In genomic region chr17:16987830-16988601, GRCh38 we compare ENCODE assay signal across 2 cellular contexts.
TF ChIP-seq lines count a peak whose summit lies in the region.

No MANE protein-coding gene starts in this region.

TF ChIP-seq in K562, 482 proteins besides CTCF, POLR2A, EP300 and RAD21:
- TF ChIP-seq SPI1 (IDR thresholded peaks at IDR 0.05; ENCODE audit: borderline replicate concordance, low read depth, low read length) (0 out of 2 replicates have a peak, but pooled peaks have one; percentile 22), KDM1A (IDR thresholded peaks at IDR 0.05) (no peak), KLF13 (tag; IDR thresholded peaks at IDR 0.05; ENCODE audit: borderline replicate concordance, low read depth) (no peak)
TF ChIP-seq in K562: peak in this region for 1.

TF ChIP-seq in HepG2, 621 proteins besides CTCF, POLR2A, EP300 and RAD21:
- TF ChIP-seq KLF9 (CRISPR knock-in tag; IDR thresholded peaks at IDR 0.05; ENCODE audit: low read depth): no peak
- TF ChIP-seq ZNF652 (CRISPR knock-in tag; IDR thresholded peaks at IDR 0.05; ENCODE audit: borderline replicate concordance, low read depth): no peak
- no peak for TF ChIP-seq CREBL2 (CRISPR knock-in tag; IDR thresholded peaks at IDR 0.05; ENCODE audit: borderline replicate concordance)
- TF ChIP-seq CCDC6 (CRISPR knock-in tag; IDR thresholded peaks at IDR 0.05): no peak
- TF ChIP-seq, protein P1, sequence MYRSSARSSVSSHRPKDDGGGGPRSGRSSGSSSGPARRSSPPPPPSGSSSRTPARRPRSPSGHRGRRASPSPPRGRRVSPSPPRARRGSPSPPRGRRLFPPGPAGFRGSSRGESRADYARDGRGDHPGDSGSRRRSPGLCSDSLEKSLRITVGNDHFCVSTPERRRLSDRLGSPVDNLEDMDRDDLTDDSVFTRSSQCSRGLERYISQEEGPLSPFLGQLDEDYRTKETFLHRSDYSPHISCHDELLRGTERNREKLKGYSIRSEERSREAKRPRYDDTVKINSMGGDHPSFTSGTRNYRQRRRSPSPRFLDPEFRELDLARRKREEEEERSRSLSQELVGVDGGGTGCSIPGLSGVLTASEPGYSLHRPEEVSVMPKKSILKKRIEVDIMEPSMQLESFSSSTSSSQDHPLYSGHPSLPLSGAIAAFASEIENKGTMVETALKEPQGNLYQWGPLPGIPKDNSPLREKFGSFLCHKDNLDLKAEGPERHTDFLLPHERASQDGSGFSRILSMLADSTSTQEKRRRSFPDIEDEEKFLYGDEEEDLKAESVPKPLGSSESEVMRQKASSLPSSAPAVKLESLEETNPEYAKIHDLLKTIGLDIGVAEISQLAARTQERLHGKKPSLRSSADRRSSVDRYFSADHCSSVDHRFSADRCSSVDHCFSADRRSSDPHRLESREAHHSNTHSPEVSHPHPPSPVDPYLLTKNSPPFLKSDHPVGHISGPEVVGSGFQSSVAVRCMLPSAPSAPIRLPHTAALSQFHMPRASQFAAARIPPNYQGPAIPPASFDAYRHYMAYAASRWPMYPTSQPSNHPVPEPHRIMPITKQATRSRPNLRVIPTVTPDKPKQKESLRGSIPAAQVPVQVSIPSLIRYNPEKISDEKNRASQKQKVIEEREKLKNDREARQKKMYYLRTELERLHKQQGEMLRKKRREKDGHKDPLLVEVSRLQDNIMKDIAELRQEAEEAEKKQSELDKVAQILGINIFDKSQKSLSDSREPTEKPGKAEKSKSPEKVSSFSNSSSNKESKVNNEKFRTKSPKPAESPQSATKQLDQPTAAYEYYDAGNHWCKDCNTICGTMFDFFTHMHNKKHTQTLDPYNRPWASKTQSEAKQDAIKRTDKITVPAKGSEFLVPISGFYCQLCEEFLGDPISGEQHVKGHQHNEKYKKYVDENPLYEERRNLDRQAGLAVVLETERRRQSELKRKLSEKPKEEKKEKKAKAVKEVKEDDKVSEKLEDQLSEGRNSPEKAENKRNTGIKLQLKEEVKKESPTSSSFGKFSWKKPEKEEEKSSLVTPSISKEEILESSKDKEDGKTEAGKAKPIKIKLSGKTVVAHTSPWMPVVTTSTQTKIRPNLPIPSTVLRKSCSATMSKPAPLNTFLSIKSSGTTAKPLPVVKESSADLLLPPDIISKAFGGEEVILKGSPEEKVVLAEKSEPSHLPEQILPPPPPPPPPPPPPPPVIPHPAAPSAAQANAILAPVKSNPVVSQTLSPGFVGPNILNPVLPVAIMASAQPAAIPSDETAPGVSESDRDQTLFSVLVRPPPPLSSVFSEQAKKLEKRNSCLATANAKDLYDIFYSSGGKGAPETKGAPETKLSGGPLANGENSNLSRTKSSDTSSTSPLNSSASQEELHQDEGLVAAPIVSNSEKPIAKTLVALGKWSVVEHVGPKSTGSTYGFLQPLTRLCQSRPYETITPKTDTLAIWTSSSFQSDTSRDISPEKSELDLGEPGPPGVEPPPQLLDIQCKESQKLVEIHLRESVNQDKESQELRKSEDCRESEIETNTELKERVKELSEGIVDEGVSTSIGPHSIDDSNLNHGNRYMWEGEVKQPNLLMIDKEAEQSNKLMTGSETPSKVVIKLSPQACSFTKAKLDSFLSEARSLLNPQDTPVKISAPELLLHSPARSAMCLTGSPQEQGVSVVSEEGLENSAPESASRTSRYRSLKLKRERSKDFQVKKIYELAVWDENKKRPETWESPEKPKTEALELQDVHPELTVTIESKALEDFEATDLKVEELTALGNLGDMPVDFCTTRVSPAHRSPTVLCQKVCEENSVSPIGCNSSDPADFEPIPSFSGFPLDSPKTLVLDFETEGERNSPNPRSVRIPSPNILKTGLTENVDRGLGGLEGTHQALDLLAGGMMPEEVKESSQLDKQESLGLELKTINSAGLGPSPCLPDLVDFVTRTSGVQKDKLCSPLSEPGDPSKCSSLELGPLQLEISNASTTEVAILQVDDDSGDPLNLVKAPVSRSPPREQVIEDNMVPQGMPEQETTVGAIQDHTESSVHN (CRISPR knock-in tag; IDR thresholded peaks at IDR 0.05): no peak
- TF ChIP-seq ZBTB25 (CRISPR knock-in tag; IDR thresholded peaks at IDR 0.05): no peak
- TF ChIP-seq ZNF414 (CRISPR knock-in tag; IDR thresholded peaks at IDR 0.05): no peak
- TF ChIP-seq NFE2 (CRISPR knock-in tag; IDR thresholded peaks at IDR 0.05): no peak
- no peak for TF ChIP-seq ZNF335 (CRISPR knock-in tag; IDR thresholded peaks at IDR 0.05)
- TF ChIP-seq ZNF790 (CRISPR knock-in tag; IDR thresholded peaks at IDR 0.05; ENCODE audit: borderline replicate concordance): no peak
- TF ChIP-seq MAFK (conservative IDR thresholded peaks at IDR 0.05 in 1 of 2, IDR thresholded peaks at IDR 0.05 in 1 of 2; ENCODE audit: low read length in 2 of 2): no peak
- TF ChIP-seq, protein P2, sequence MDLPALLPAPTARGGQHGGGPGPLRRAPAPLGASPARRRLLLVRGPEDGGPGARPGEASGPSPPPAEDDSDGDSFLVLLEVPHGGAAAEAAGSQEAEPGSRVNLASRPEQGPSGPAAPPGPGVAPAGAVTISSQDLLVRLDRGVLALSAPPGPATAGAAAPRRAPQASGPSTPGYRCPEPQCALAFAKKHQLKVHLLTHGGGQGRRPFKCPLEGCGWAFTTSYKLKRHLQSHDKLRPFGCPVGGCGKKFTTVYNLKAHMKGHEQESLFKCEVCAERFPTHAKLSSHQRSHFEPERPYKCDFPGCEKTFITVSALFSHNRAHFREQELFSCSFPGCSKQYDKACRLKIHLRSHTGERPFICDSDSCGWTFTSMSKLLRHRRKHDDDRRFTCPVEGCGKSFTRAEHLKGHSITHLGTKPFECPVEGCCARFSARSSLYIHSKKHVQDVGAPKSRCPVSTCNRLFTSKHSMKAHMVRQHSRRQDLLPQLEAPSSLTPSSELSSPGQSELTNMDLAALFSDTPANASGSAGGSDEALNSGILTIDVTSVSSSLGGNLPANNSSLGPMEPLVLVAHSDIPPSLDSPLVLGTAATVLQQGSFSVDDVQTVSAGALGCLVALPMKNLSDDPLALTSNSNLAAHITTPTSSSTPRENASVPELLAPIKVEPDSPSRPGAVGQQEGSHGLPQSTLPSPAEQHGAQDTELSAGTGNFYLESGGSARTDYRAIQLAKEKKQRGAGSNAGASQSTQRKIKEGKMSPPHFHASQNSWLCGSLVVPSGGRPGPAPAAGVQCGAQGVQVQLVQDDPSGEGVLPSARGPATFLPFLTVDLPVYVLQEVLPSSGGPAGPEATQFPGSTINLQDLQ (CRISPR knock-in tag; IDR thresholded peaks at IDR 0.05): no peak
- no peak for TF ChIP-seq ZNF777 (CRISPR knock-in tag; IDR thresholded peaks at IDR 0.05)
- no peak for TF ChIP-seq ZNF326 (CRISPR knock-in tag; IDR thresholded peaks at IDR 0.05; ENCODE audit: borderline replicate concordance)
- TF ChIP-seq, protein P3, sequence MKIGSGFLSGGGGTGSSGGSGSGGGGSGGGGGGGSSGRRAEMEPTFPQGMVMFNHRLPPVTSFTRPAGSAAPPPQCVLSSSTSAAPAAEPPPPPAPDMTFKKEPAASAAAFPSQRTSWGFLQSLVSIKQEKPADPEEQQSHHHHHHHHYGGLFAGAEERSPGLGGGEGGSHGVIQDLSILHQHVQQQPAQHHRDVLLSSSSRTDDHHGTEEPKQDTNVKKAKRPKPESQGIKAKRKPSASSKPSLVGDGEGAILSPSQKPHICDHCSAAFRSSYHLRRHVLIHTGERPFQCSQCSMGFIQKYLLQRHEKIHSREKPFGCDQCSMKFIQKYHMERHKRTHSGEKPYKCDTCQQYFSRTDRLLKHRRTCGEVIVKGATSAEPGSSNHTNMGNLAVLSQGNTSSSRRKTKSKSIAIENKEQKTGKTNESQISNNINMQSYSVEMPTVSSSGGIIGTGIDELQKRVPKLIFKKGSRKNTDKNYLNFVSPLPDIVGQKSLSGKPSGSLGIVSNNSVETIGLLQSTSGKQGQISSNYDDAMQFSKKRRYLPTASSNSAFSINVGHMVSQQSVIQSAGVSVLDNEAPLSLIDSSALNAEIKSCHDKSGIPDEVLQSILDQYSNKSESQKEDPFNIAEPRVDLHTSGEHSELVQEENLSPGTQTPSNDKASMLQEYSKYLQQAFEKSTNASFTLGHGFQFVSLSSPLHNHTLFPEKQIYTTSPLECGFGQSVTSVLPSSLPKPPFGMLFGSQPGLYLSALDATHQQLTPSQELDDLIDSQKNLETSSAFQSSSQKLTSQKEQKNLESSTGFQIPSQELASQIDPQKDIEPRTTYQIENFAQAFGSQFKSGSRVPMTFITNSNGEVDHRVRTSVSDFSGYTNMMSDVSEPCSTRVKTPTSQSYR (CRISPR knock-in tag; IDR thresholded peaks at IDR 0.05; ENCODE audit: borderline replicate concordance): no peak
- TF ChIP-seq, protein P4, sequence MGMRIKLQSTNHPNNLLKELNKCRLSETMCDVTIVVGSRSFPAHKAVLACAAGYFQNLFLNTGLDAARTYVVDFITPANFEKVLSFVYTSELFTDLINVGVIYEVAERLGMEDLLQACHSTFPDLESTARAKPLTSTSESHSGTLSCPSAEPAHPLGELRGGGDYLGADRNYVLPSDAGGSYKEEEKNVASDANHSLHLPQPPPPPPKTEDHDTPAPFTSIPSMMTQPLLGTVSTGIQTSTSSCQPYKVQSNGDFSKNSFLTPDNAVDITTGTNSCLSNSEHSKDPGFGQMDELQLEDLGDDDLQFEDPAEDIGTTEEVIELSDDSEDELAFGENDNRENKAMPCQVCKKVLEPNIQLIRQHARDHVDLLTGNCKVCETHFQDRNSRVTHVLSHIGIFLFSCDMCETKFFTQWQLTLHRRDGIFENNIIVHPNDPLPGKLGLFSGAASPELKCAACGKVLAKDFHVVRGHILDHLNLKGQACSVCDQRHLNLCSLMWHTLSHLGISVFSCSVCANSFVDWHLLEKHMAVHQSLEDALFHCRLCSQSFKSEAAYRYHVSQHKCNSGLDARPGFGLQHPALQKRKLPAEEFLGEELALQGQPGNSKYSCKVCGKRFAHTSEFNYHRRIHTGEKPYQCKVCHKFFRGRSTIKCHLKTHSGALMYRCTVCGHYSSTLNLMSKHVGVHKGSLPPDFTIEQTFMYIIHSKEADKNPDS (CRISPR knock-in tag; IDR thresholded peaks at IDR 0.05): no peak
- no peak for TF ChIP-seq ZNF614 (CRISPR knock-in tag; IDR thresholded peaks at IDR 0.05; ENCODE audit: borderline replicate concordance)
- TF ChIP-seq NR2F2 (IDR thresholded peaks at IDR 0.05; ENCODE audit: borderline replicate concordance, low read depth): no peak
